ENCODE assay signal across 18 cellular contexts in genomic region chr13:35920816-35921215, GRCh38.
DNase-seq lines count a peak whose midpoint lies in the region; ATAC-seq and TF ChIP-seq lines count a peak whose summit lies in the region.
"Had no signal": no experiment of that assay in that cellular context is flagged by ENCODE, and none has a peak within 500 bp of the region (broad histone marks: within the 10 kb centered on the region; RNA-seq: fewer than 3 reads in every experiment).

No MANE protein-coding gene starts in this region.

- no peaks in the 10 kb centered on the region for H3F3A ChIP-seq in GM23338 (replicated peaks; ENCODE audit: low read depth)

- H3K79me2 ChIP-seq in GM23338 (replicated peaks; ENCODE audit: insufficient read depth): no peaks in the 10 kb centered on the region
- H3K79me2 ChIP-seq in mesendoderm (ENCODE audit: control insufficient read depth, insufficient read depth, low read length): no peaks in the 10 kb centered on the region
- H3K79me2 ChIP-seq in trophoblast cell (ENCODE audit: control insufficient read depth, insufficient read depth, low read length, poor library complexity): no peaks in the 10 kb centered on the region

- peak; percentile 17; the same call in 1 of the 3 replicates for ATAC-seq in GM23338
- ATAC-seq: A549, HCT116 had no signal

- H2BK120ac ChIP-seq in mesendoderm (ENCODE audit: low read depth, low read length) (no peak overlapping the region), trophoblast cell (ENCODE audit: insufficient read depth, low read length, poor library complexity) (no peak overlapping the region)

- TF ChIP-seq CTCF in GM23338 (conservative IDR thresholded peaks at IDR 0.05; ENCODE audit: low read depth in 2 of 2) (no peak), endodermal cell (conservative IDR thresholded peaks at IDR 0.05) (no peak)

- H3K4ac ChIP-seq in mesendoderm (ENCODE audit: low read depth, low read length) (no peak overlapping the region), trophoblast cell (ENCODE audit: low read depth, low read length) (no peak overlapping the region)

- H2BK15ac ChIP-seq in mesendoderm (replicated peaks; ENCODE audit: low read depth): no peak overlapping the region

- H3K4me2 ChIP-seq in GM23338 (0 out of 2 replicates have a peak overlapping the region, but pooled peaks have one; percentile 50), mesendoderm (ENCODE audit: low read length) (no peak overlapping the region), trophoblast cell (ENCODE audit: low read length) (no peak overlapping the region)
- H3K4me2 ChIP-seq: A549 had no signal

- H3K4me3 ChIP-seq in GM23338 (no peak overlapping the region), endodermal cell (ENCODE audit: low read length) (no peak overlapping the region), mesendoderm (ENCODE audit: low read length) (no peak overlapping the region), trophoblast cell (ENCODE audit: low read depth, low read length) (no peak overlapping the region)
- H3K4me3 ChIP-seq: A549 had no signal

- no peak overlapping the region for H3K18ac ChIP-seq in mesendoderm (ENCODE audit: low read length)
- H3K18ac ChIP-seq in trophoblast cell (ENCODE audit: low read length): no peak overlapping the region

- no peaks in the 10 kb centered on the region for H3K79me1 ChIP-seq in mesendoderm (ENCODE audit: low read length)
- no peaks in the 10 kb centered on the region for H3K79me1 ChIP-seq in trophoblast cell (ENCODE audit: low read length)

- no peak for DNase-seq in GM23338 (ENCODE audit: low spot score)
- peak; percentile 81 for DNase-seq in endodermal cell
- DNase-seq in mesendoderm: peak; percentile 36
- peak; percentile 41 to 64 for DNase-seq in trophoblast cell
- no peak for DNase-seq in NCI-H69 (lab: John Stamatoyannopoulos, UW)
- no peak for DNase-seq in NK-92 treated with Interleukin-12 subunit alpha and Interleukin-12 subunit beta, amount 100 ng/mL, for 24 hours (lab: John Stamatoyannopoulos, UW)
- DNase-seq in hippocampal formation (lab: John Stamatoyannopoulos, UW): no peak
- DNase-seq: AML-193; CD4-positive, alpha-beta memory T cell; DMS153; DMS79; GF-D8; HFFc6 had no signal

- H4K91ac ChIP-seq in trophoblast cell (ENCODE audit: low read depth, low read length): no peak overlapping the region

- H3K23ac ChIP-seq in mesendoderm (ENCODE audit: low read length) (no peak overlapping the region), trophoblast cell (ENCODE audit: low read length) (no peak overlapping the region)

- WGBS in endodermal cell (ENCODE audit: insufficient coverage in 1 of 2, insufficient read length in 1 of 2), 2 experiments: 77 to 79% methylated on average over 6 to 7 of the region's 7 CpGs
- no CpG with 5 or more reads among the region's 7 CpGs for WGBS in mesendoderm (ENCODE audit: extremely low coverage, insufficient coverage, low lambda C conversion rate)
- no CpG with 5 or more reads among the region's 7 CpGs for WGBS in trophoblast cell (ENCODE audit: extremely low coverage, insufficient coverage, insufficient read length)

- H3K27ac Mint-ChIP-seq in GM23338 (peak overlapping the region; percentile 60; the same call in 1 of the 2 replicates), endodermal cell (no peak overlapping the region)
- H3K27ac Mint-ChIP-seq: CD14-positive monocyte; CD4-positive, alpha-beta memory T cell; HFFc6 had no signal

- H3K9ac ChIP-seq in endodermal cell (ENCODE audit: extremely low read depth, low read length, poor library complexity, severe bottlenecking): no peak overlapping the region
- H3K9ac ChIP-seq in mesendoderm (ENCODE audit: low read length): no peak overlapping the region
- no peak overlapping the region for H3K9ac ChIP-seq in trophoblast cell (ENCODE audit: low read length)

- H3K9me3 ChIP-seq in endodermal cell (ENCODE audit: control insufficient read depth, low read length) (no peaks in the 10 kb centered on the region), trophoblast cell (ENCODE audit: insufficient read depth, low read depth, low read length) (no peaks in the 10 kb centered on the region)
- H3K9me3 ChIP-seq: A549 had no signal

- H3K4me3 Mint-ChIP-seq in GM23338: no peak overlapping the region
- no peak overlapping the region for H3K4me3 Mint-ChIP-seq in endodermal cell
- H3K4me3 Mint-ChIP-seq: CD14-positive monocyte; CD4-positive, alpha-beta memory T cell; HFFc6 had no signal

- no peaks in the 10 kb centered on the region for H3K27me3 ChIP-seq in GM23338 (ENCODE audit: insufficient read depth)
- no peaks in the 10 kb centered on the region for H3K27me3 ChIP-seq in endodermal cell (ENCODE audit: control insufficient read depth, insufficient read depth, low read length, poor library complexity, severe bottlenecking)
- no peaks in the 10 kb centered on the region for H3K27me3 ChIP-seq in mesendoderm (ENCODE audit: insufficient read depth, low read length, poor library complexity)
- H3K27me3 ChIP-seq in trophoblast cell (ENCODE audit: insufficient read depth, low read length): no peaks in the 10 kb centered on the region

- peaks cover 50% of the 10 kb centered on the region for H3K4me1 Mint-ChIP-seq in GM23338
- peaks cover 35% of the 10 kb centered on the region for H3K4me1 Mint-ChIP-seq in endodermal cell
- H3K4me1 Mint-ChIP-seq: CD14-positive monocyte; CD4-positive, alpha-beta memory T cell had no signal

- peaks cover 35% of the 10 kb centered on the region for H3K4me1 ChIP-seq in GM23338 (ENCODE audit: insufficient read depth)
- peaks cover 2% of the 10 kb centered on the region for H3K4me1 ChIP-seq in endodermal cell (ENCODE audit: control insufficient read depth, insufficient read depth, low read length)
- peaks cover 12% of the 10 kb centered on the region for H3K4me1 ChIP-seq in mesendoderm (ENCODE audit: control insufficient read depth, low read depth, low read length)
- no peaks in the 10 kb centered on the region for H3K4me1 ChIP-seq in trophoblast cell (ENCODE audit: control insufficient read depth in 1 of 2, insufficient read depth in 2 of 2, low read length in 2 of 2)

- no peak overlapping the region for H4K5ac ChIP-seq in mesendoderm (ENCODE audit: low read length)

- H3K9me3 Mint-ChIP-seq in GM23338: no peaks in the 10 kb centered on the region
- no peaks in the 10 kb centered on the region for H3K9me3 Mint-ChIP-seq in endodermal cell
- H3K9me3 Mint-ChIP-seq: HFFc6 had no signal

- no peaks in the 10 kb centered on the region for H3K36me3 ChIP-seq in GM23338 (ENCODE audit: insufficient read depth)
- no peaks in the 10 kb centered on the region for H3K36me3 ChIP-seq in endodermal cell (ENCODE audit: control insufficient read depth, insufficient read depth, low read length)
- no peaks in the 10 kb centered on the region for H3K36me3 ChIP-seq in mesendoderm (ENCODE audit: control insufficient read depth, insufficient read depth, low read length)
- no peaks in the 10 kb centered on the region for H3K36me3 ChIP-seq in trophoblast cell (ENCODE audit: control insufficient read depth in 1 of 2, insufficient read depth in 2 of 2, low read length in 2 of 2)

- no peak overlapping the region for H3K27ac ChIP-seq in GM23338 (ENCODE audit: low read depth)
- no peak overlapping the region for H3K27ac ChIP-seq in endodermal cell (ENCODE audit: low read depth, low read length)
- H3K27ac ChIP-seq in mesendoderm (ENCODE audit: low read depth, low read length): no peak overlapping the region
- no peak overlapping the region for H3K27ac ChIP-seq in trophoblast cell (ENCODE audit: low read depth, low read length)
- H3K27ac ChIP-seq: 22Rv1, A549, HL-60 had no signal

- H3K14ac ChIP-seq in trophoblast cell (ENCODE audit: low read length): no peak overlapping the region

- H3K9me2 ChIP-seq in GM23338 (ENCODE audit: insufficient read depth): peaks cover 6% of the 10 kb centered on the region; the same call in 1 of the 2 replicates

- no peaks in the 10 kb centered on the region for H4K20me1 ChIP-seq in GM23338 (replicated peaks; ENCODE audit: insufficient read depth)

- H3K56ac ChIP-seq in mesendoderm (ENCODE audit: low read length): no peak overlapping the region

- no peak overlapping the region for H2BK5ac ChIP-seq in mesendoderm (ENCODE audit: low read length)
- H2BK5ac ChIP-seq in trophoblast cell (ENCODE audit: low read depth, low read length, poor library complexity): no peak overlapping the region

- H3K36me3 Mint-ChIP-seq in GM23338 (ENCODE audit: low read depth) (no peaks in the 10 kb centered on the region), endodermal cell (ENCODE audit: low read depth) (no peaks in the 10 kb centered on the region)
- H3K36me3 Mint-ChIP-seq: CD14-positive monocyte; CD4-positive, alpha-beta memory T cell had no signal

- no peak overlapping the region for H4K12ac ChIP-seq in trophoblast cell (ENCODE audit: low read depth, low read length)

- no peak overlapping the region for H2BK12ac ChIP-seq in trophoblast cell (ENCODE audit: low read length)

- H4K8ac ChIP-seq in mesendoderm (ENCODE audit: low read depth, low read length) (no peak overlapping the region), trophoblast cell (ENCODE audit: low read depth, low read length) (no peak overlapping the region)

- no peak overlapping the region for H2AK5ac ChIP-seq in mesendoderm (ENCODE audit: low read length)
- H2AK5ac ChIP-seq in trophoblast cell (ENCODE audit: low read length): no peak overlapping the region

- H2AFZ ChIP-seq in GM23338: no peak overlapping the region
- H2AFZ ChIP-seq in trophoblast cell (ENCODE audit: insufficient read depth, low read length, poor library complexity): no peak overlapping the region

- H3K27me3 Mint-ChIP-seq in GM23338 (ENCODE audit: insufficient read depth, low read depth, poor library complexity) (peaks cover 5% of the 10 kb centered on the region), endodermal cell (ENCODE audit: insufficient read depth) (no peaks in the 10 kb centered on the region)

TF ChIP-seq in GM23338, 12 proteins besides CTCF, POLR2A, EP300 and RAD21 (continues in another document):
- TF ChIP-seq POLR2AphosphoS5 (IDR thresholded peaks at IDR 0.05; ENCODE audit: low read depth): no peak

Comparison
In these comparisons a context has a peak if more than half of its experiments do, and no peak if none do; other contexts are left out.
1. DNase-seq: peak in endodermal cell (single experiment), mesendoderm (single experiment) and trophoblast cell (2 of 2); none in GM23338 (single experiment), NCI-H69 (single experiment), NK-92 treated with Interleukin-12 subunit alpha and Interleukin-12 subunit beta, amount 100 ng/mL, for 24 hours (single experiment) and hippocampal formation (0 of 2).